ENCODE assay signal across 8 cellular contexts in genomic region chr12:68745376-68745903, GRCh38. TPM values are rescaled to one million over a fixed set of nuclear protein-coding genes. Genes with fewer than 3 reads are reported as not detected.
DNase-seq lines count a peak whose midpoint lies in the region; ATAC-seq and TF ChIP-seq lines count a peak whose summit lies in the region.

No MANE protein-coding gene starts in this region.

- WGBS in smooth muscle cell (ENCODE audit: low lambda C conversion rate), result 73% methylated on average over 9 of the region's 9 CpGs

- H3K4me3 ChIP-seq in right atrium auricular region, result peak overlapping the region; percentile 67 to 73
- H3K4me3 ChIP-seq in foreskin fibroblast (ENCODE audit: low read depth in 1 of 2, low read length in 2 of 2), result peak overlapping the region; percentile 60 to 97
- H3K4me3 ChIP-seq in smooth muscle cell, result peak overlapping the region; percentile 68

- H3K27ac ChIP-seq in right atrium auricular region, result peak overlapping the region; percentile 79 to 81
- no peak overlapping the region for H3K27ac ChIP-seq in smooth muscle cell (ENCODE audit: low read depth)

- no peak for ATAC-seq in left ventricle myocardium superior
- no peak for ATAC-seq in HG03039 (IDR thresholded peaks at IDR 0.05; ENCODE audit: unreplicated experiment)

- H3K36me3 ChIP-seq in right atrium auricular region, result no peaks in the 10 kb centered on the region
- H3K36me3 ChIP-seq in smooth muscle cell (ENCODE audit: low read depth), result no peaks in the 10 kb centered on the region

- peaks cover 0 to 12% of the 10 kb centered on the region in 2 donors for H3K4me1 ChIP-seq in right atrium auricular region
- peaks cover 14% of the 10 kb centered on the region for H3K4me1 ChIP-seq in smooth muscle cell (ENCODE audit: low read depth)

- DNase-seq in right atrium auricular region (ENCODE audit: low spot score) (no peak), left ventricle myocardium superior (no peak), SW480 (ENCODE audit: low spot score) (peak; percentile 8), foreskin fibroblast (no peak), smooth muscle cell (lab: John Stamatoyannopoulos, UW; ENCODE audit: unreplicated experiment) (no peak), anterior cingulate cortex (lab: John Stamatoyannopoulos, UW) (no peak), NCI-H774 (lab: John Stamatoyannopoulos, UW) (no peak)

- no peaks in the 10 kb centered on the region for H4K20me1 ChIP-seq in smooth muscle cell (ENCODE audit: low read depth)

- no peaks in the 10 kb centered on the region for H3F3A ChIP-seq in smooth muscle cell (ENCODE audit: low read depth)

- intact Hi-C loops in left ventricle myocardium superior (cut with micrococcal nuclease), result no loop called here

- no peaks in the 10 kb centered on the region for H3K9me3 ChIP-seq in right atrium auricular region
- H3K9me3 ChIP-seq in smooth muscle cell (replicated peaks; ENCODE audit: low read depth), result no peaks in the 10 kb centered on the region

- H3K79me2 ChIP-seq in smooth muscle cell (ENCODE audit: low read depth), result peaks cover 11% of the 10 kb centered on the region

- peak overlapping the region; percentile 89 for H3K4me2 ChIP-seq in smooth muscle cell

- no peaks in the 10 kb centered on the region for H3K27me3 ChIP-seq in right atrium auricular region
- H3K27me3 ChIP-seq in smooth muscle cell (ENCODE audit: low read depth), result no peaks in the 10 kb centered on the region

- TF ChIP-seq CTCF in right atrium auricular region (IDR thresholded peaks at IDR 0.05), result no peak
- TF ChIP-seq CTCF in foreskin fibroblast (IDR thresholded peaks at IDR 0.05; ENCODE audit: low read depth, low read length), result no peak
- no peak for TF ChIP-seq CTCF in smooth muscle cell (IDR thresholded peaks at IDR 0.05; ENCODE audit: borderline replicate concordance, insufficient read depth, poor library complexity, severe bottlenecking)

- peak overlapping the region; percentile 88 for H2AFZ ChIP-seq in smooth muscle cell (ENCODE audit: low read depth)

- H3K9ac ChIP-seq in smooth muscle cell (ENCODE audit: low read depth), result peak overlapping the region; percentile 36

RNA-seq across cellular contexts. Expression of gene SLC35E3, which starts 0.5 kb away (rescaled TPM):
- 1 to 10 TPM; 2.3 to 3.1 TPM for total RNA-seq in right atrium auricular region
- 5.5 TPM for total RNA-seq in left ventricle myocardium superior
- 1.1 and 18.8 TPM in 2 replicates for total RNA-seq in smooth muscle cell
- 8.9 and 10.1 TPM in 2 replicates for polyA plus RNA-seq in smooth muscle cell

RNA-seq across cellular contexts. Expression of gene NUP107, which starts 58.7 kb away (rescaled TPM):
- total RNA-seq in right atrium auricular region, result 10 to 100 TPM; 12.6 to 14.9 TPM
- total RNA-seq in left ventricle myocardium superior, result 17.2 TPM
- total RNA-seq in smooth muscle cell, result 51.1 and 65.3 TPM in 2 replicates
- polyA plus RNA-seq in smooth muscle cell, result 29.1 and 39.9 TPM in 2 replicates
